Comparison of ENCODE assay signal across 8 cellular contexts in genomic region chr11:120710354-120711187, GRCh38.
A peak's percentile ranks its signal among the peaks of the same experiment; 100 is the strongest.
DNase-seq lines count a peak whose midpoint lies in the region; ATAC-seq and TF ChIP-seq lines count a peak whose summit lies in the region.

No MANE protein-coding gene starts in this region.

- H3K4me3 ChIP-seq in Caco-2 (ENCODE audit: low read depth, low read length) (no peak overlapping the region), liver (ENCODE audit: low read depth in 1 of 3, low read length in 3 of 3) (no peak overlapping the region), esophagus squamous epithelium (no peak overlapping the region)

- peaks cover 20% of the 10 kb centered on the region for H3K4me1 Mint-ChIP-seq in Caco-2 (ENCODE audit: low read depth, unreplicated experiment)

- H3K4me1 ChIP-seq in Caco-2 = peaks cover 26% of the 10 kb centered on the region
- no peaks in the 10 kb centered on the region for H3K4me1 ChIP-seq in liver (ENCODE audit: control insufficient read depth in 4 of 4, insufficient read depth in 4 of 4, low read length in 3 of 4)
- peaks cover 5 to 32% (median 6%) of the 10 kb centered on the region in 3 donors for H3K4me1 ChIP-seq in esophagus squamous epithelium

- TF ChIP-seq POLR2A in esophagus squamous epithelium (IDR thresholded peaks at IDR 0.05) = no peak

- CTCF ChIA-PET in Caco-2 (lab: Charles Lee) = interaction anchor here (0.6 to 1.5 kb wide), 6 partner anchors 9 to 756 kb away, joined by 3 to 14 read pairs (median 3); no protein-coding TSS in a partner anchor

- H3K9me3 ChIP-seq in Caco-2 = no peaks in the 10 kb centered on the region; the same call in 1 of the 2 replicates
- peaks cover 2 to 16% (median 12%) of the 10 kb centered on the region in 4 donors for H3K9me3 ChIP-seq in liver (ENCODE audit: control insufficient read depth in 4 of 4, low read length in 3 of 4)
- peaks cover 0 to 14% (median 13%) of the 10 kb centered on the region in 3 donors for H3K9me3 ChIP-seq in esophagus squamous epithelium

- BruUV-seq in Caco-2 (replicated peaks; lab: Mats Ljungman, UMichigan) = no TSS peak

- DNase-seq in Caco-2 (peak; percentile 91 to 94), brain pericyte (ENCODE audit: low read depth, low spot score) (peak; percentile 92), esophagus squamous epithelium (lab: John Stamatoyannopoulos, UW) (no peak)
- no peak for DNase-seq in activated CD4-positive, alpha-beta T cell treated with anti-CD3 and anti-CD28 coated beads for 4 hours

- H3K27ac ChIP-seq in liver (ENCODE audit: low read depth in 1 of 2, low read length in 2 of 2) (no peak overlapping the region), esophagus squamous epithelium (peak overlapping the region in 2 of 4 donors; percentile 50 to 65)

- TF ChIP-seq CTCF in Caco-2 (IDR thresholded peaks at IDR 0.05; ENCODE audit: insufficient read depth in 1 of 2, low read depth in 1 of 2, low read length in 1 of 2, severe bottlenecking in 1 of 2, unreplicated experiment in 1 of 2) (no peak), liver (IDR thresholded peaks at IDR 0.05; ENCODE audit: low read depth, low read length, missing input control) (no peak), esophagus squamous epithelium (IDR thresholded peaks at IDR 0.05) (no peak)

- peak; percentile 25 for ATAC-seq in HG03280 (IDR thresholded peaks at IDR 0.05; ENCODE audit: unreplicated experiment)
- no peak for ATAC-seq in HG03097 (IDR thresholded peaks at IDR 0.05; ENCODE audit: low FRiP score, unreplicated experiment)
- no peak for ATAC-seq in GM19328 (IDR thresholded peaks at IDR 0.05; ENCODE audit: unreplicated experiment)

- no peak overlapping the region for H3K9ac ChIP-seq in liver (ENCODE audit: low read depth in 1 of 2, low read length in 2 of 2)

- WGBS in liver = 77% methylated on average over 15 of the region's 15 CpGs
- WGBS in esophagus squamous epithelium, 2 donors = 47 to 52% methylated on average over 6 to 14 of the region's 15 CpGs

- H3K36me3 Mint-ChIP-seq in Caco-2 (ENCODE audit: insufficient read depth, unreplicated experiment) = peaks cover 7% of the 10 kb centered on the region

- H3K27me3 ChIP-seq in Caco-2 (replicated peaks; ENCODE audit: control insufficient read depth, insufficient read depth, low read length) (no peaks in the 10 kb centered on the region), liver (ENCODE audit: control insufficient read depth in 4 of 4, insufficient read depth in 4 of 4, low read length in 3 of 4) (no peaks in the 10 kb centered on the region), esophagus squamous epithelium (peaks cover 0 to 4% (median 0%) of the 10 kb centered on the region in 4 donors)

- no peak for TF ChIP-seq RAD21 in liver (IDR thresholded peaks at IDR 0.05)

- H3K4me3 Mint-ChIP-seq in Caco-2 (ENCODE audit: unreplicated experiment) = no peak overlapping the region

- H3K36me3 ChIP-seq in Caco-2 (ENCODE audit: control insufficient read depth, insufficient read depth, low read length) (no peaks in the 10 kb centered on the region; the same call in 1 of the 2 replicates), liver (ENCODE audit: control insufficient read depth in 4 of 4, insufficient read depth in 3 of 4, low read depth in 1 of 4, low read length in 3 of 4) (no peaks in the 10 kb centered on the region), esophagus squamous epithelium (no peaks in the 10 kb centered on the region)

- H3K9me3 Mint-ChIP-seq in Caco-2 (ENCODE audit: unreplicated experiment) = peaks cover 14% of the 10 kb centered on the region

- intact Hi-C loops in Caco-2 (cut with micrococcal nuclease; ENCODE audit: unreplicated experiment) (loop anchor here (2.0 kb wide), 1 partner anchor 26 kb away; no protein-coding TSS in a partner anchor), esophagus squamous epithelium (cut with DNase I) (no loop called here)

- H3K27me3 Mint-ChIP-seq in Caco-2 (ENCODE audit: insufficient read depth, unreplicated experiment) = no peaks in the 10 kb centered on the region

- POLR2A ChIA-PET in Caco-2 (lab: Charles Lee) = interaction anchor here (0.6 to 0.8 kb wide), 2 partner anchors 10 to 95 kb away, joined by 3 to 4 read pairs; no protein-coding TSS in a partner anchor

- peak overlapping the region; percentile 14 for H3K27ac Mint-ChIP-seq in Caco-2 (ENCODE audit: unreplicated experiment)

TF ChIP-seq in liver, 16 proteins besides CTCF, POLR2A, EP300 and RAD21:
- no peak for TF ChIP-seq GABPA (IDR thresholded peaks at IDR 0.05 in 1 of 2, conservative IDR thresholded peaks at IDR 0.05 in 1 of 2)
- peak; percentile 59 for TF ChIP-seq NR2F2 (IDR thresholded peaks at IDR 0.05)

Comparison
In these comparisons a context has a peak if more than half of its experiments do, and no peak if none do; other contexts are left out.
1. DNase-seq: peak in Caco-2 (2 of 2) and brain pericyte (single experiment); none in esophagus squamous epithelium (single experiment) and activated CD4-positive, alpha-beta T cell treated with anti-CD3 and anti-CD28 coated beads for 4 hours (0 of 2).